In genomic region chr17:4771519-4772234, GRCh38 we compare ENCODE assay signal across 14 cellular contexts. TPM values are rescaled to one million over a fixed set of nuclear protein-coding genes. Genes with fewer than 3 reads are reported as not detected.
A peak's percentile ranks its signal among the peaks of the same experiment; 100 is the strongest.
DNase-seq lines count a peak whose midpoint lies in the region; ATAC-seq, FAIRE-seq and TF ChIP-seq lines count a peak whose summit lies in the region.
"Had no signal": no experiment of that assay in that cellular context is flagged by ENCODE, and none has a peak within 500 bp of the region (broad histone marks: within the 10 kb centered on the region; RNA-seq: fewer than 3 reads in every experiment).

TM4SF5 (plus strand) TSS chr17:4771886; CDS start chr17:4771923, 37 bp downstream.

- CTCF ChIA-PET in Calu3 (lab: Charles Lee) (interaction anchor here (0.6 to 1.3 kb wide), 2 partner anchors 18 to 207 kb away, joined by 4 to 6 read pairs; no protein-coding TSS in a partner anchor), HepG2 (lab: Yijun Ruan, JAX; ENCODE audit: low intra/inter-chr PET ratio, low total read pairs) (no interaction called here)

- 4% methylated on average over 11 of the region's 13 CpGs for WGBS in HepG2 (ENCODE audit: low lambda C conversion rate)

- H3K36me3 ChIP-seq in HepG2 (replicated peaks in 1 of 2; ENCODE audit: control insufficient read depth in 1 of 2, insufficient read depth in 2 of 2, low read length in 2 of 2): no peaks in the 10 kb centered on the region; a peak in 1 of 5 replicates

- H3K4me1 ChIP-seq in HepG2 (ENCODE audit: insufficient read depth, low read length): peaks cover 78% of the 10 kb centered on the region
- H3K4me1 ChIP-seq: testis had no signal

- H3K27me3 Mint-ChIP-seq in Calu3 (ENCODE audit: unreplicated experiment): peaks cover 8% of the 10 kb centered on the region
- H3K27me3 Mint-ChIP-seq in stimulated activated memory B cell treated with anti-CD40 and anti-IgM and Interleukin-4, amounts not matched to agents 10 μg/mL and 1 μg/mL and 100 μg/mL, for 72 hours: peaks cover 68% of the 10 kb centered on the region

- peak; percentile 53 to 96 for TF ChIP-seq POLR2A in HepG2 (IDR thresholded peaks at IDR 0.05; ENCODE audit: insufficient read depth in 1 of 2, low read depth in 2 of 2, low read length in 2 of 2)

- H4K20me1 ChIP-seq in HepG2 (ENCODE audit: insufficient read depth, low read length): no peaks in the 10 kb centered on the region; the same call in 1 of the 2 replicates

- in situ Hi-C loops in HepG2 (cut with HindIII; ENCODE audit: extremely low pct_ligation_motif_present, low pct_unique_long_range_greater_than_20kb): no loop called here

- H3K79me2 ChIP-seq in HepG2 (ENCODE audit: insufficient read depth, low read length): peaks cover 27% of the 10 kb centered on the region

- peak; percentile 95 for FAIRE-seq in HepG2 (lab: Jason Lieb, UNC)

- no peaks in the 10 kb centered on the region for H3K36me3 Mint-ChIP-seq in Calu3 (ENCODE audit: insufficient read depth, unreplicated experiment)
- H3K36me3 Mint-ChIP-seq in stimulated activated memory B cell treated with anti-CD40 and anti-IgM and Interleukin-4, amounts not matched to agents 10 μg/mL and 1 μg/mL and 100 μg/mL, for 72 hours: no peaks in the 10 kb centered on the region

- H3K4me2 ChIP-seq in HepG2 (ENCODE audit: low read depth, low read length): peak within 1 kb of the TSS; percentile 88
- H3K4me2 ChIP-seq: KMS-11 had no signal

- peak within 1 kb of the TSS; percentile 76 for H3K27ac ChIP-seq in HepG2 (ENCODE audit: extremely low read length, insufficient read depth, low read length)
- H3K27ac ChIP-seq: KMS-11, testis, VCaP had no signal

- DNase-seq in Calu3 (peak; percentile 34), HuH-7 (ENCODE audit: low spot score) (peak; percentile 42), SW480 (ENCODE audit: low spot score) (peak; percentile 83), HepG2 (ENCODE audit: low spot score) (peak; percentile 95), cortex of kidney (lab: John Stamatoyannopoulos, UW) (no peak)
- DNase-seq: foreskin fibroblast, kidney glomerular epithelial cell, testis had no signal

- peak within 1 kb of the TSS; percentile 65 to 83 (median 75) for H3K4me3 ChIP-seq in HepG2 (replicated peaks in 1 of 3; ENCODE audit: insufficient read depth in 1 of 3, low read depth in 2 of 3, low read length in 3 of 3)
- H3K4me3 ChIP-seq: testis had no signal

- H3K4me3 Mint-ChIP-seq in Calu3 (ENCODE audit: low read depth, unreplicated experiment): no peak within 1 kb of the TSS
- no peak within 1 kb of the TSS for H3K4me3 Mint-ChIP-seq in stimulated activated memory B cell treated with anti-CD40 and anti-IgM and Interleukin-4, amounts not matched to agents 10 μg/mL and 1 μg/mL and 100 μg/mL, for 72 hours

- TF ChIP-seq RAD21 in HepG2 (CRISPR knock-in tag; IDR thresholded peaks at IDR 0.05): no peak

- POLR2A ChIA-PET in HepG2 (lab: Yijun Ruan, JAX): interaction anchor here (0.6 to 13.3 kb wide), 22 partner anchors 9 to 198 kb away, joined by 3 to 317 read pairs (median 8); partner anchors contain the start of genes ARRB2, CXCL16, GLTPD2 and MED11

- no peak for TF ChIP-seq CTCF in Calu3 (IDR thresholded peaks at IDR 0.05; ENCODE audit: unreplicated experiment)
- peak; percentile 41 for TF ChIP-seq CTCF in HepG2 (CRISPR knock-in tag; IDR thresholded peaks at IDR 0.05)

- H3K9me3 ChIP-seq in HepG2 (ENCODE audit: low read length): no peaks in the 10 kb centered on the region
- H3K9me3 ChIP-seq: testis had no signal

- no peak within 1 kb of the TSS for H3K27ac Mint-ChIP-seq in Calu3 (ENCODE audit: unreplicated experiment)
- no peak within 1 kb of the TSS for H3K27ac Mint-ChIP-seq in stimulated activated memory B cell treated with anti-CD40 and anti-IgM and Interleukin-4, amounts not matched to agents 10 μg/mL and 1 μg/mL and 100 μg/mL, for 72 hours

- intact Hi-C loops in Calu3 (cut with micrococcal nuclease; ENCODE audit: unreplicated experiment) (no loop called here), HepG2 (cut with micrococcal nuclease; ENCODE audit: unreplicated experiment) (loop anchor here (5.0 kb wide), 1 partner anchor 39 kb away; the partner anchor contains the start of gene MED11)

- peaks cover 13% of the 10 kb centered on the region for H3K4me1 Mint-ChIP-seq in Calu3 (ENCODE audit: low read depth, unreplicated experiment)
- peaks cover 12% of the 10 kb centered on the region for H3K4me1 Mint-ChIP-seq in stimulated activated memory B cell treated with anti-CD40 and anti-IgM and Interleukin-4, amounts not matched to agents 10 μg/mL and 1 μg/mL and 100 μg/mL, for 72 hours

- TF ChIP-seq EP300 in HepG2 (IDR thresholded peaks at IDR 0.05; ENCODE audit: low read depth in 2 of 2, low read length in 2 of 2) (peak in 1 of 2 experiments; percentile 84; a peak in 2 of 4 replicates), HepG2 (CRISPR knock-in tag; IDR thresholded peaks at IDR 0.05; ENCODE audit: borderline replicate concordance) (peak; percentile 68; the same call in 1 of the 2 replicates)

- ATAC-seq in HepG2 (peak; percentile 96), HG03469 (IDR thresholded peaks at IDR 0.05; ENCODE audit: unreplicated experiment) (no peak), GM21528 (IDR thresholded peaks at IDR 0.05; ENCODE audit: low FRiP score, unreplicated experiment) (no peak)
- ATAC-seq in stimulated activated memory B cell treated with anti-CD40 and anti-IgM and Interleukin-4, amounts not matched to agents 10 μg/mL and 1 μg/mL and 100 μg/mL, for 72 hours: no peak

- H3K27me3 ChIP-seq in HepG2 (ENCODE audit: control insufficient read depth in 1 of 2, insufficient read depth in 2 of 2, low read length in 2 of 2): no peaks in the 10 kb centered on the region; a peak in 1 of 5 replicates
- H3K27me3 ChIP-seq: testis had no signal

- no TSS peak for BruUV-seq in Calu3 (replicated peaks; lab: Mats Ljungman, UMichigan)
- no TSS peak for BruUV-seq in HepG2 (replicated peaks; lab: Mats Ljungman, UMichigan)

- no peak within 1 kb of the TSS for H2AFZ ChIP-seq in HepG2 (ENCODE audit: low read length)

- no peaks in the 10 kb centered on the region for H3K9me3 Mint-ChIP-seq in Calu3 (ENCODE audit: low read depth, unreplicated experiment)
- no peaks in the 10 kb centered on the region for H3K9me3 Mint-ChIP-seq in stimulated activated memory B cell treated with anti-CD40 and anti-IgM and Interleukin-4, amounts not matched to agents 10 μg/mL and 1 μg/mL and 100 μg/mL, for 72 hours

- peak within 1 kb of the TSS; percentile 81 for H3K9ac ChIP-seq in HepG2 (ENCODE audit: insufficient read depth, low read depth, low read length)
- H3K9ac ChIP-seq: KMS-11 had no signal

TF ChIP-seq in HepG2, 621 proteins besides CTCF, POLR2A, EP300 and RAD21 (continues in another document):
- TF ChIP-seq HNF4G (IDR thresholded peaks at IDR 0.05; ENCODE audit: borderline replicate concordance, low read depth, low read length) (peak; percentile 83), HNF4G (CRISPR knock-in tag; IDR thresholded peaks at IDR 0.05; ENCODE audit: borderline replicate concordance, low read depth) (peak; percentile 88; the same call in 1 of the 2 replicates), ZSCAN30 (CRISPR knock-in tag; IDR thresholded peaks at IDR 0.05) (0 out of 2 replicates have a peak, but pooled peaks have one; percentile 39), ZBTB46 (CRISPR knock-in tag; IDR thresholded peaks at IDR 0.05; ENCODE audit: borderline replicate concordance) (no peak), ZFAT (CRISPR knock-in tag; conservative IDR thresholded peaks at IDR 0.05) (no peak)

RNA-seq across cellular contexts. Expression of gene TM4SF5, which starts in this region (rescaled TPM):
- total RNA-seq in Calu3 (2022) (0.54 and 0.56 TPM in 2 replicates), HepG2 (2016; rRNA removed; fragmentation: Illumina TruSeq; extraction: Trizol) (15.6 and 30.1 TPM in 2 replicates)
- total RNA-seq in HepG2 (2016; cell fraction: cytosol; rRNA removed; fragmentation: Illumina TruSeq; extraction: Trizol; ENCODE audit: low read depth): 8.3 and 9.3 TPM in 2 replicates
- 14.2 and 28.3 TPM in 2 replicates for total RNA-seq in HepG2 (2016; cell fraction: insoluble cytoplasmic fraction; rRNA removed; fragmentation: Illumina TruSeq; extraction: Trizol)
- total RNA-seq in HepG2 (2016; cell fraction: membrane; rRNA removed; fragmentation: Illumina TruSeq; extraction: Trizol): 6.7 and 7.5 TPM in 2 replicates
- total RNA-seq in HepG2 (2016; cell fraction: nucleus; rRNA removed; fragmentation: Illumina TruSeq; extraction: Trizol): 22.4 and 30.8 TPM in 2 replicates
- 126 and 152 TPM in 2 replicates for polyA plus RNA-seq in HepG2 (2011; rRNA removed)
- polyA plus RNA-seq in HepG2 (2011; cell fraction: cytosol; rRNA removed): 222 and 275 TPM in 2 replicates
- polyA plus RNA-seq in HepG2 (2011; cell fraction: nucleus; rRNA removed): 301 and 304 TPM in 2 replicates
- 238 and 268 TPM in 2 replicates for polyA plus RNA-seq in HepG2 (2012)
- polyA plus RNA-seq in HepG2 (2016; cell fraction: cytosol; fragmentation: Illumina TruSeq; extraction: Trizol; ENCODE audit: low read depth): 15.7 and 17.8 TPM in 2 replicates
- polyA plus RNA-seq in HepG2 (2016; cell fraction: insoluble cytoplasmic fraction; fragmentation: Illumina TruSeq; extraction: Trizol; ENCODE audit: low read depth): 26.8 and 28.2 TPM in 2 replicates
- polyA plus RNA-seq in HepG2 (2016; cell fraction: membrane; fragmentation: Illumina TruSeq; extraction: Trizol; ENCODE audit: low read depth): 14.0 and 14.2 TPM in 2 replicates
- 81.8 and 84.4 TPM in 2 replicates for polyA plus RNA-seq in HepG2 (2016; cell fraction: nucleus; fragmentation: Illumina TruSeq; extraction: Trizol; ENCODE audit: insufficient read depth, low read depth)
- 154 TPM in 1 of 2 replicates, not detected in the other for polyA minus RNA-seq in HepG2 (2011; rRNA and poly(A)+ RNA removed; ENCODE audit: low replicate concordance)
- 71.3 and 75.3 TPM in 2 replicates for polyA minus RNA-seq in HepG2 (2011; cell fraction: cytosol; rRNA and poly(A)+ RNA removed)
- 28.6 and 33.3 TPM in 2 replicates for polyA minus RNA-seq in HepG2 (2011; cell fraction: nucleus; rRNA and poly(A)+ RNA removed)
- total RNA-seq: omental fat pad had no signal

Comparison
In these comparisons a context has a peak if more than half of its experiments do, and no peak if none do; other contexts are left out.
1. Peak in DNase-seq in Calu3; RNA of the gene not detected or under 1 TPM.